Comparison of ENCODE assay signal across 1 cellular context in genomic region chr10:104276192-104276591, GRCh38.
TF ChIP-seq lines count a peak whose summit lies in the region.

No MANE protein-coding gene starts in this region.

TF ChIP-seq in HCT116, 20 proteins besides CTCF, POLR2A, EP300 and RAD21 (continued from another document):
- no peak for TF ChIP-seq CEBPB (IDR thresholded peaks at IDR 0.05; ENCODE audit: low read depth)
- TF ChIP-seq EZH2 (IDR thresholded peaks at IDR 0.05), result no peak
- no peak for TF ChIP-seq SRF (IDR thresholded peaks at IDR 0.05; ENCODE audit: low read depth)
- TF ChIP-seq POLR2AphosphoS5 (IDR thresholded peaks at IDR 0.05; ENCODE audit: low read depth, low read length), result no peak; the same call in 1 of the 2 replicates
- no peak for TF ChIP-seq FOSL1 (IDR thresholded peaks at IDR 0.05; ENCODE audit: low read depth)
- no peak for TF ChIP-seq JUND (IDR thresholded peaks at IDR 0.05)
